ENCODE assay signal across 20 cellular contexts in genomic region chr9:135671591-135672041, GRCh38. TPM values are rescaled to one million over a fixed set of nuclear protein-coding genes. Genes with fewer than 3 reads are reported as not detected.
DNase-seq lines count a peak whose midpoint lies in the region.
"Had no signal": no experiment of that assay in that cellular context is flagged by ENCODE, and none has a peak within 500 bp of the region (broad histone marks: within the 10 kb centered on the region; RNA-seq: fewer than 3 reads in every experiment).

No MANE protein-coding gene starts in this region.

- H3K23ac ChIP-seq in neuronal stem cell (ENCODE audit: low read depth, low read length, poor library complexity) = peak overlapping the region; percentile 10

- WGBS in HUES64 = 63% methylated on average over 17 of the region's 17 CpGs
- WGBS in neuronal stem cell (ENCODE audit: extremely low coverage in 2 of 2, insufficient read length in 2 of 2, insufficient replicate concordance in 1 of 2), 2 donors = no CpG with 5 or more reads among the region's 17 CpGs

- H4K8ac ChIP-seq in neuronal stem cell (ENCODE audit: low read depth, low read length) = no peak overlapping the region

- H3K4me2 ChIP-seq in neuronal stem cell (ENCODE audit: insufficient read depth, low read length, poor library complexity, severe bottlenecking) = peak overlapping the region; percentile 2
- H3K4me2 ChIP-seq: BLaER1 had no signal

- H3K4me1 ChIP-seq in HUES64 (ENCODE audit: insufficient read depth, low read length) (no peaks in the 10 kb centered on the region), neuronal stem cell (ENCODE audit: control insufficient read depth in 2 of 2, insufficient read depth in 1 of 2, low read depth in 1 of 2, low read length in 2 of 2) (peaks cover 0 to 3% of the 10 kb centered on the region in 2 donors)
- H3K4me1 ChIP-seq: BLaER1 had no signal

- no peak overlapping the region for H3K9ac ChIP-seq in HUES64 (ENCODE audit: low read depth, low read length)
- no peak overlapping the region for H3K9ac ChIP-seq in neuronal stem cell (ENCODE audit: low read depth, low read length, poor library complexity)
- H3K9ac ChIP-seq: BLaER1 had no signal

- peak; percentile 51 for DNase-seq in Daoy (ENCODE audit: low read depth)
- peak; percentile 66 for DNase-seq in ecto neural progenitor cell (ENCODE audit: low spot score)
- DNase-seq in neuronal stem cell (ENCODE audit: low spot score) = no peak
- no peak for DNase-seq in effector CD4-positive, alpha-beta T cell
- DNase-seq in midbrain (lab: John Stamatoyannopoulos, UW) = no peak
- DNase-seq in dermis blood vessel endothelial cell = no peak
- DNase-seq: activated CD4-positive, alpha-beta T cell treated with anti-CD3 and anti-CD28 coated beads, Interleukin-2, amount 10 ng/mL, durations not matched to agents 24 days and 14 days; activated gamma-delta T cell; effector memory CD4-positive, alpha-beta T cell; glutamatergic neuron; KG1; mammary epithelial cell; naive thymus-derived CD4-positive, alpha-beta T cell; NCI-H1092 treated with DMSO at 0.1 percent for 48 hours; NCI-H2107; stimulated activated CD4-positive, alpha-beta T cell treated with anti-CD3 and anti-CD28 coated beads, Interleukin-4, amount 100 ng/mL, for 1 hour had no signal

- no peak overlapping the region for H2BK15ac ChIP-seq in neuronal stem cell (ENCODE audit: low read length)

- no peak overlapping the region for H3K27ac ChIP-seq in HUES64 (ENCODE audit: low read depth, low read length)
- H3K27ac ChIP-seq in neuronal stem cell (replicated peaks; ENCODE audit: low read length) = no peak overlapping the region
- H3K27ac ChIP-seq: BLaER1 had no signal

- H3K4me3 ChIP-seq in HUES64 (ENCODE audit: low read length) (0 out of 2 replicates have a peak overlapping the region, but pooled peaks have one; percentile 11), neuronal stem cell (ENCODE audit: low read length in 2 of 2) (no peak overlapping the region)
- H3K4me3 ChIP-seq: BLaER1 had no signal

- H3K9me3 ChIP-seq in HUES64 (ENCODE audit: insufficient read depth, low read depth, low read length) = peaks cover 5% of the 10 kb centered on the region; the same call in 1 of the 2 replicates
- H3K9me3 ChIP-seq in neuronal stem cell (replicated peaks in 1 of 2; ENCODE audit: control insufficient read depth in 2 of 2, insufficient read depth in 1 of 2, low read depth in 1 of 2, low read length in 2 of 2) = peaks cover 0 to 4% of the 10 kb centered on the region in 2 donors

- H3K36me3 ChIP-seq in HUES64 (ENCODE audit: insufficient read depth, low read length) (no peaks in the 10 kb centered on the region), neuronal stem cell (replicated peaks in 1 of 2; ENCODE audit: control insufficient read depth in 2 of 2, insufficient read depth in 2 of 2, low read length in 2 of 2) (no peaks in the 10 kb centered on the region)
- H3K36me3 ChIP-seq: BLaER1 had no signal

- no peak overlapping the region for H4K91ac ChIP-seq in neuronal stem cell (ENCODE audit: low read depth, low read length, poor library complexity)

- H2BK120ac ChIP-seq in neuronal stem cell (ENCODE audit: low read depth, low read length) = no peak overlapping the region

- H3K18ac ChIP-seq in neuronal stem cell (ENCODE audit: low read length) = peak overlapping the region; percentile 59

- H3K79me1 ChIP-seq in neuronal stem cell (ENCODE audit: low read depth, low read length) = peaks cover 2% of the 10 kb centered on the region

- no peak overlapping the region for H3K4ac ChIP-seq in neuronal stem cell (ENCODE audit: low read length)

- H2BK12ac ChIP-seq in neuronal stem cell (ENCODE audit: low read length) = no peak overlapping the region

- peak overlapping the region; percentile 4 for H2BK5ac ChIP-seq in neuronal stem cell (ENCODE audit: low read length)

- H3K27me3 ChIP-seq in HUES64 (ENCODE audit: insufficient read depth, low read length) (no peaks in the 10 kb centered on the region), neuronal stem cell (ENCODE audit: control insufficient read depth in 3 of 3, insufficient read depth in 3 of 3, low read depth in 1 of 3, low read length in 3 of 3) (no peaks in the 10 kb centered on the region)
- H3K27me3 ChIP-seq: BLaER1 had no signal

- peak overlapping the region; percentile 66 for H2AK5ac ChIP-seq in neuronal stem cell (ENCODE audit: low read depth, low read length)

- H2AFZ ChIP-seq in neuronal stem cell (ENCODE audit: low read length) = no peak overlapping the region

- no peak overlapping the region for H3K14ac ChIP-seq in neuronal stem cell (ENCODE audit: low read length)

RNA-seq across cellular contexts. Expression of gene LCN9, which starts 8.5 kb away (rescaled TPM):
- total RNA-seq in Daoy (2014; rRNA removed; shearing (Covaris generic)) = not detected in 2 replicates
- not detected for polyA plus RNA-seq in HUES64 (2013, experiment 1 of 2)
- not detected for polyA plus RNA-seq in HUES64 (2013, experiment 2 of 2)
- polyA plus RNA-seq in neuronal stem cell (2013, experiment 1 of 2) = 0.85 TPM
- polyA plus RNA-seq in neuronal stem cell (2013, experiment 2 of 2) = 0.83 TPM
- not detected in 2 replicates for total RNA-seq in dermis blood vessel endothelial cell
- total RNA-seq: activated CD4-positive, alpha-beta T cell treated with anti-CD3 and anti-CD28 coated beads, Interleukin-2, amount 10 ng/mL, durations not matched to agents 24 days and 14 days; fibroblast of lung; mammary epithelial cell; naive thymus-derived CD4-positive, alpha-beta T cell had no signal
- polyA plus RNA-seq: fibroblast of lung; keratinocyte; mammary epithelial cell; naive thymus-derived CD4-positive, alpha-beta T cell had no signal

RNA-seq across cellular contexts. Expression of gene SOHLH1, which starts 27.7 kb away (rescaled TPM):
- 0.18 TPM in 1 of 2 replicates, not detected in the other for total RNA-seq in Daoy (2014; rRNA removed; shearing (Covaris generic))
- polyA plus RNA-seq in HUES64 (2013, experiment 1 of 2) = not detected
- not detected for polyA plus RNA-seq in HUES64 (2013, experiment 2 of 2)
- polyA plus RNA-seq in neuronal stem cell (2013, experiment 1 of 2) = not detected
- not detected for polyA plus RNA-seq in neuronal stem cell (2013, experiment 2 of 2)
- total RNA-seq in dermis blood vessel endothelial cell = 0.05 TPM in 1 of 2 replicates, not detected in the other
- total RNA-seq: activated CD4-positive, alpha-beta T cell treated with anti-CD3 and anti-CD28 coated beads, Interleukin-2, amount 10 ng/mL, durations not matched to agents 24 days and 14 days; fibroblast of lung; mammary epithelial cell; naive thymus-derived CD4-positive, alpha-beta T cell had no signal
- polyA plus RNA-seq: fibroblast of lung; keratinocyte; mammary epithelial cell; naive thymus-derived CD4-positive, alpha-beta T cell had no signal

RNA-seq across cellular contexts. Expression of gene KCNT1, which starts 30.4 kb away (rescaled TPM):
- not detected in 2 replicates for total RNA-seq in Daoy (2014; rRNA removed; shearing (Covaris generic))
- polyA plus RNA-seq in HUES64 (2013, experiment 1 of 2) = 0.05 TPM
- polyA plus RNA-seq in HUES64 (2013, experiment 2 of 2) = not detected
- polyA plus RNA-seq in neuronal stem cell (2013, experiment 1 of 2) = 0.10 TPM
- polyA plus RNA-seq in neuronal stem cell (2013, experiment 2 of 2) = 0.07 TPM
- total RNA-seq in dermis blood vessel endothelial cell = not detected in 2 replicates
- total RNA-seq: activated CD4-positive, alpha-beta T cell treated with anti-CD3 and anti-CD28 coated beads, Interleukin-2, amount 10 ng/mL, durations not matched to agents 24 days and 14 days; fibroblast of lung; mammary epithelial cell had no signal
- polyA plus RNA-seq: fibroblast of lung; keratinocyte; mammary epithelial cell; naive thymus-derived CD4-positive, alpha-beta T cell had no signal

RNA-seq across cellular contexts. Expression of gene GLT6D1, which starts 32.3 kb away (rescaled TPM):
- not detected in 2 replicates for total RNA-seq in Daoy (2014; rRNA removed; shearing (Covaris generic))
- polyA plus RNA-seq in HUES64 (2013, experiment 1 of 2) = not detected
- polyA plus RNA-seq in HUES64 (2013, experiment 2 of 2) = not detected
- 0.03 TPM for polyA plus RNA-seq in neuronal stem cell (2013, experiment 1 of 2)
- not detected for polyA plus RNA-seq in neuronal stem cell (2013, experiment 2 of 2)
- total RNA-seq in dermis blood vessel endothelial cell = not detected in 2 replicates
- total RNA-seq: activated CD4-positive, alpha-beta T cell treated with anti-CD3 and anti-CD28 coated beads, Interleukin-2, amount 10 ng/mL, durations not matched to agents 24 days and 14 days; fibroblast of lung; mammary epithelial cell; naive thymus-derived CD4-positive, alpha-beta T cell had no signal
- polyA plus RNA-seq: fibroblast of lung; keratinocyte; mammary epithelial cell; naive thymus-derived CD4-positive, alpha-beta T cell had no signal

Comparison
In these comparisons a context has a peak if more than half of its experiments do, and no peak if none do; other contexts are left out.
1. DNase-seq: peak in Daoy (single experiment) and ecto neural progenitor cell (single experiment); none in neuronal stem cell (single experiment), effector CD4-positive, alpha-beta T cell (single experiment), midbrain (single experiment) and dermis blood vessel endothelial cell (single experiment).